Comparison of ENCODE assay signal across 1 cellular context in genomic region chr12:47085815-47086252, GRCh38.
TF ChIP-seq lines count a peak whose summit lies in the region.

No MANE protein-coding gene starts in this region.

TF ChIP-seq in HEK293, 187 proteins besides CTCF, POLR2A, EP300 and RAD21 (continued from another document and continues in another):
- TF ChIP-seq ZBTB44 (tag by site-specific recombination; IDR thresholded peaks at IDR 0.05) (no peak), KLF8 (tag by site-specific recombination; IDR thresholded peaks at IDR 0.05) (no peak), ZNF629 (tag by site-specific recombination; IDR thresholded peaks at IDR 0.05) (0 out of 2 replicates have a peak, but pooled peaks have one; percentile 32), ZSCAN23 (tag by site-specific recombination; IDR thresholded peaks at IDR 0.05) (no peak), ZNF658 (tag by site-specific recombination; IDR thresholded peaks at IDR 0.05) (no peak), ZNF664 (tag by site-specific recombination; IDR thresholded peaks at IDR 0.05) (no peak), ZNF514 (tag by site-specific recombination; IDR thresholded peaks at IDR 0.05) (no peak), ZNF76 (tag by site-specific recombination; IDR thresholded peaks at IDR 0.05; ENCODE audit: borderline replicate concordance, low read depth) (no peak), GLIS1 (tag by site-specific recombination; IDR thresholded peaks at IDR 0.05) (peak; percentile 89), KLF9 (tag by site-specific recombination; IDR thresholded peaks at IDR 0.05; ENCODE audit: low read depth) (no peak), BCL11B (tag by site-specific recombination; IDR thresholded peaks at IDR 0.05; ENCODE audit: low read depth) (no peak), PRDM1 (tag by site-specific recombination; IDR thresholded peaks at IDR 0.05) (no peak), ELK4 (IDR thresholded peaks at IDR 0.05; ENCODE audit: borderline replicate concordance, low read depth, low read length) (no peak), ZNF114 (tag by site-specific recombination; IDR thresholded peaks at IDR 0.05) (no peak), ZNF366 (tag by site-specific recombination; conservative IDR thresholded peaks at IDR 0.05) (0 out of 2 replicates have a peak, but pooled peaks have one; percentile 28), ZNF169 (tag by site-specific recombination; IDR thresholded peaks at IDR 0.05) (no peak), ZNF416 (tag by site-specific recombination; IDR thresholded peaks at IDR 0.05) (no peak), ZNF433 (tag by site-specific recombination; IDR thresholded peaks at IDR 0.05; ENCODE audit: low read depth) (no peak), ZBTB17 (tag by site-specific recombination; IDR thresholded peaks at IDR 0.05) (peak; percentile 55), ZSCAN5A (tag by site-specific recombination; IDR thresholded peaks at IDR 0.05) (no peak), ZNF610 (tag by site-specific recombination; IDR thresholded peaks at IDR 0.05; ENCODE audit: borderline replicate concordance) (no peak), ZNF707 (tag by site-specific recombination; IDR thresholded peaks at IDR 0.05) (no peak), ZNF48 (tag by site-specific recombination; IDR thresholded peaks at IDR 0.05) (no peak), PRDM6 (tag by site-specific recombination; IDR thresholded peaks at IDR 0.05) (peak; percentile 79), SCRT1 (tag by site-specific recombination; IDR thresholded peaks at IDR 0.05; ENCODE audit: borderline replicate concordance) (no peak), ZFHX2 (tag by site-specific recombination; conservative IDR thresholded peaks at IDR 0.05) (no peak), ZNF175 (tag by site-specific recombination; IDR thresholded peaks at IDR 0.05) (no peak), ZNF837 (tag by site-specific recombination; IDR thresholded peaks at IDR 0.05) (no peak), ZNF624 (tag by site-specific recombination; IDR thresholded peaks at IDR 0.05) (no peak), ZIC2 (tag by site-specific recombination; IDR thresholded peaks at IDR 0.05) (peak; percentile 52), ZNF830 (tag by site-specific recombination; IDR thresholded peaks at IDR 0.05; ENCODE audit: low read depth) (no peak), PRDM10 (tag by site-specific recombination; IDR thresholded peaks at IDR 0.05) (0 out of 2 replicates have a peak, but pooled peaks have one; percentile 44), ZNF501 (tag by site-specific recombination; IDR thresholded peaks at IDR 0.05) (no peak), IKZF3 (tag by site-specific recombination; IDR thresholded peaks at IDR 0.05) (no peak), MYNN (tag by site-specific recombination; IDR thresholded peaks at IDR 0.05; ENCODE audit: borderline replicate concordance) (no peak), ZNF350 (tag by site-specific recombination; IDR thresholded peaks at IDR 0.05) (no peak), OSR2 (tag by site-specific recombination; IDR thresholded peaks at IDR 0.05) (peak; percentile 61), ZNF37A (tag by site-specific recombination; IDR thresholded peaks at IDR 0.05) (no peak), ZNF324 (tag by site-specific recombination; IDR thresholded peaks at IDR 0.05) (no peak), ZNF239 (tag by site-specific recombination; IDR thresholded peaks at IDR 0.05) (no peak), SALL2 (tag by site-specific recombination; IDR thresholded peaks at IDR 0.05; ENCODE audit: borderline replicate concordance) (no peak), ZBTB20 (tag by site-specific recombination; IDR thresholded peaks at IDR 0.05) (peak; percentile 11; the same call in 1 of the 2 replicates), ZNF518A (tag by site-specific recombination; conservative IDR thresholded peaks at IDR 0.05; ENCODE audit: low read depth) (no peak), ZBTB1 (tag by site-specific recombination; IDR thresholded peaks at IDR 0.05) (no peak), MEIS1 (CRISPR knock-in tag; IDR thresholded peaks at IDR 0.05; ENCODE audit: borderline replicate concordance) (no peak), SP2 (tag by site-specific recombination; IDR thresholded peaks at IDR 0.05) (no peak), ZBTB21 (tag by site-specific recombination; IDR thresholded peaks at IDR 0.05) (no peak), TSHZ1 (tag by site-specific recombination; IDR thresholded peaks at IDR 0.05; ENCODE audit: borderline replicate concordance) (no peak), ZNF404 (tag by site-specific recombination; IDR thresholded peaks at IDR 0.05) (no peak)
